In the genomic region with DNA sequence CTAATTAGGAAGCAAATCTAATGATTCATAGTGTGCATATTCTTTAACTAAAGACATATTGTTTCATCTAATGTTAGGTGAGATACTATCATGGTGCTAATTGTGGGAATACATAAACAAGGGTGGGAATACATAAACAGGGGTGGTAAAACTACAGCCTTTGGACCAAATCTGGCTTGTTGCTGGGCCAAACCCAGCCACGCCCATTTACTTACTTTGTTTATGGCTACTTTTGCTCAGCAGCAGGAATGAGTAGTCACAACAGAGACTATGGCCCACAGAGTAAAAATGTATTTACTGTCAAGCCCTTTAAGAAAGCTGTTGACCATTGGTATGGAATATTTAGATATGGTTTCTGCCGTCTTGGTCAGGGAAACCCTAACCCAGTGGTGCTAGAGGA, we compare ENCODE assay signal across 28 cellular contexts.
"Had no signal": no experiment of that assay in that cellular context is flagged by ENCODE, and none has a peak within 500 bp of the region (broad histone marks: within the 10 kb centered on the region; RNA-seq: fewer than 3 reads in every experiment).

No MANE protein-coding gene starts in this region.

- H3K9ac ChIP-seq: neural progenitor cell, parathyroid adenoma had no signal

- DNase-seq: naive thymus-derived CD4-positive, alpha-beta T cell; natural killer cell; occipital lobe; ovary; posterior cingulate gyrus; psoas muscle; right cardiac atrium; right lobe of liver; sigmoid colon; spleen; stimulated activated CD4-positive, alpha-beta T cell treated with anti-CD3 and anti-CD28 coated beads, Interleukin-12 subunit alpha, Interleukin-12 subunit beta, amount 100 ng/mL, for 4 hours; stimulated activated CD4-positive, alpha-beta T cell treated with anti-CD3 and anti-CD28 coated beads, Interleukin-1b, Interleukin-23, amount 100 ng/mL, for 48 hours; stimulated activated CD4-positive, alpha-beta T cell treated with anti-CD3 and anti-CD28 coated beads, Interleukin-4, amount 100 ng/mL, for 1 hour; stimulated activated CD4-positive, alpha-beta T cell treated with anti-CD3 and anti-CD28 coated beads, Interleukin-4, amount 100 ng/mL, for 4 hours; stimulated activated CD8-positive, alpha-beta memory T cell treated with anti-CD3 and anti-CD28 coated beads, Interleukin-4, amount 100 ng/mL, for 48 hours; stimulated activated naive CD4-positive, alpha-beta T cell; stimulated activated naive CD8-positive, alpha-beta T cell treated with anti-CD3 and anti-CD28 coated beads, Interleukin-15, amount 100 ng/mL, for 72 hours; stimulated activated naive CD8-positive, alpha-beta T cell treated with anti-CD3 and anti-CD28 coated beads, Interleukin-15, Interleukin-2, amounts not matched to agents 100 U/mL and 50 U/mL, for 24 hours; substantia nigra; testis; tibial artery; upper lobe of right lung; uterus had no signal

- H3K27ac ChIP-seq: neural progenitor cell, ovary, parathyroid adenoma, psoas muscle, right lobe of liver, sigmoid colon, spleen, suprapubic skin, testis, tibial artery, upper lobe of right lung, uterus had no signal

- H3K4me1 ChIP-seq: neural progenitor cell, parathyroid adenoma, psoas muscle, right lobe of liver, sigmoid colon, spleen, suprapubic skin, testis, upper lobe of right lung, uterus had no signal

- H3K27me3 ChIP-seq: neural progenitor cell, ovary, right lobe of liver, sigmoid colon, spleen, suprapubic skin, testis, tibial artery, upper lobe of right lung, uterus had no signal

- ATAC-seq: naive thymus-derived CD4-positive, alpha-beta T cell; natural killer cell; psoas muscle; right cardiac atrium; right lobe of liver; stimulated activated memory B cell treated with anti-CD40 and anti-IgM and Interleukin-4, amounts not matched to agents 10 μg/mL and 1 μg/mL and 100 μg/mL, for 72 hours; stimulated activated naive CD8-positive, alpha-beta T cell treated with anti-CD3 and anti-CD28 coated beads, Interleukin-15, amount 100 ng/mL, for 72 hours; stimulated activated naive CD8-positive, alpha-beta T cell treated with anti-CD3 and anti-CD28 coated beads, Interleukin-15, Interleukin-2, amounts not matched to agents 100 U/mL and 50 U/mL, for 24 hours; upper lobe of right lung had no signal

- H3K4me3 ChIP-seq: neural progenitor cell, ovary, psoas muscle, right lobe of liver, sigmoid colon, smooth muscle cell, spleen, suprapubic skin, testis, tibial artery, upper lobe of right lung, uterus had no signal

- H3K9me3 ChIP-seq: psoas muscle, right lobe of liver, sigmoid colon, suprapubic skin, testis, tibial artery, upper lobe of right lung, uterus had no signal

- H3K36me3 ChIP-seq: ovary, upper lobe of right lung, uterus had no signal
